Comparison of ENCODE assay signal across 1 cellular context in genomic region chr9:112485574-112485973, GRCh38.
TF ChIP-seq lines count a peak whose summit lies in the region.

No MANE protein-coding gene starts in this region.

TF ChIP-seq in GM12878, 131 proteins besides CTCF, POLR2A, EP300 and RAD21 (continued from another document):
- no peak for TF ChIP-seq JUNB (IDR thresholded peaks at IDR 0.05)
- TF ChIP-seq MEF2A (IDR thresholded peaks at IDR 0.05; ENCODE audit: insufficient read depth, low read depth, low read length): no peak
- no peak for TF ChIP-seq YBX1 (IDR thresholded peaks at IDR 0.05)
- no peak for TF ChIP-seq RFX5 (IDR thresholded peaks at IDR 0.05; ENCODE audit: low read depth, low read length)
- TF ChIP-seq CREM (IDR thresholded peaks at IDR 0.05; ENCODE audit: low read depth): no peak
- TF ChIP-seq ZBTB40 (IDR thresholded peaks at IDR 0.05; ENCODE audit: borderline replicate concordance): no peak
- TF ChIP-seq TCF3 (IDR thresholded peaks at IDR 0.05; ENCODE audit: borderline replicate concordance, insufficient read depth, low read depth, low read length): no peak
